9 cellular contexts compared by ENCODE assay signal in the genomic region with DNA sequence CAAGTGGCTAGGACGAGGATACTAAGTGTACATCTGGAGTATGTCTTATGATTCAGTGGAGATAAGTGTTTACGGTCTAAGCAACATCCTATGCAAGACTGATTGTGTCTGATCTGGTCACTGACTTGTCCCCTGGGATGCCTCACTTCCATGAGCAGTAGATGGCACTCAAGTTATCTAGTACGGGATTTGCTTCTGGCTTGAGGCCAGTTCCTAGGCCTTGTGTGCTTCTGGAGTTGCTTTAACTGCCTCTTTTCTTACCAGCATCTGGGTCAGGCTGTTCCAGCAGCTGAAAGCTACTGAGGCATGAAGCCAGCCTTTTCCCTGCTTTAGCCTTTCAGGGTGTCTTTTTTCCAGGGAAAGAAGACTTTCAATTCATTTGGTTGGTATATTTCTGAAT. TPM values are rescaled to one million over a fixed set of nuclear protein-coding genes. Genes with fewer than 3 reads are reported as not detected.
DNase-seq lines count a peak whose midpoint lies in the region; ATAC-seq and TF ChIP-seq lines count a peak whose summit lies in the region.
"Had no signal": no experiment of that assay in that cellular context is flagged by ENCODE, and none has a peak within 500 bp of the region (broad histone marks: within the 10 kb centered on the region; RNA-seq: fewer than 3 reads in every experiment).

No MANE protein-coding gene starts in this region.

- ATAC-seq in GM21390 (IDR thresholded peaks at IDR 0.05; ENCODE audit: unreplicated experiment) (no peak), HG03520 (IDR thresholded peaks at IDR 0.05; ENCODE audit: unreplicated experiment) (no peak)

- no peaks in the 10 kb centered on the region for H3K27me3 ChIP-seq in ovary
- H3K27me3 ChIP-seq in endodermal cell (ENCODE audit: control insufficient read depth, insufficient read depth, low read length, poor library complexity, severe bottlenecking), result no peaks in the 10 kb centered on the region

- no peak overlapping the region for H3K9ac ChIP-seq in endodermal cell (ENCODE audit: extremely low read depth, low read length, poor library complexity, severe bottlenecking)

- no peaks in the 10 kb centered on the region for H3K27me3 Mint-ChIP-seq in endodermal cell (ENCODE audit: insufficient read depth)

- no peak overlapping the region for H3K27ac ChIP-seq in ovary
- H3K27ac ChIP-seq in endodermal cell (ENCODE audit: low read depth, low read length), result no peak overlapping the region
- H3K27ac ChIP-seq: SK-N-MC had no signal

- TF ChIP-seq EP300 in ovary (IDR thresholded peaks at IDR 0.05), result no peak

- 12 to 25% (median 21%) methylated on average over 3 of the region's 3 CpGs for WGBS in ovary, 3 donors
- WGBS in endodermal cell (ENCODE audit: insufficient coverage in 1 of 2, insufficient read length in 1 of 2), 2 experiments, result 88 to 90% methylated on average over 2 to 3 of the region's 3 CpGs

- H3K9me3 ChIP-seq in ovary, result no peaks in the 10 kb centered on the region
- H3K9me3 ChIP-seq in endodermal cell (ENCODE audit: control insufficient read depth, low read length), result no peaks in the 10 kb centered on the region

- no peak overlapping the region for H3K4me3 ChIP-seq in epithelial cell of esophagus (ENCODE audit: low read length)
- H3K4me3 ChIP-seq in ovary, result no peak overlapping the region
- H3K4me3 ChIP-seq in endodermal cell (ENCODE audit: low read length), result no peak overlapping the region
- H3K4me3 ChIP-seq: SK-N-MC had no signal

- DNase-seq in DMS79 treated with DMSO at 0.1 percent for 48 hours (lab: John Stamatoyannopoulos, UW) (peak; percentile 98), NCI-H524 treated with DMSO at 0.1 percent for 48 hours (lab: John Stamatoyannopoulos, UW) (peak; percentile 99), epithelial cell of esophagus (ENCODE audit: low read depth) (no peak), ovary (peak; percentile 42 to 66 (median 60)), NCI-H510A treated with DMSO at 0.1 percent for 48 hours (lab: John Stamatoyannopoulos, UW) (no peak), endodermal cell (no peak)

- H3K4me3 Mint-ChIP-seq in endodermal cell, result no peak overlapping the region

- no peaks in the 10 kb centered on the region for H3K4me1 ChIP-seq in ovary (ENCODE audit: insufficient read depth)
- H3K4me1 ChIP-seq in endodermal cell (ENCODE audit: control insufficient read depth, insufficient read depth, low read length), result no peaks in the 10 kb centered on the region

- H3K36me3 Mint-ChIP-seq in endodermal cell (ENCODE audit: low read depth), result peaks cover 88% of the 10 kb centered on the region

- TF ChIP-seq POLR2A in ovary (IDR thresholded peaks at IDR 0.05), result no peak

- H3K36me3 ChIP-seq in ovary (no peaks in the 10 kb centered on the region), endodermal cell (ENCODE audit: control insufficient read depth, insufficient read depth, low read length) (peaks cover 92% of the 10 kb centered on the region)

- H3K4me1 Mint-ChIP-seq in endodermal cell, result no peaks in the 10 kb centered on the region

- H3K9me3 Mint-ChIP-seq in endodermal cell, result no peaks in the 10 kb centered on the region

- peak; percentile 34 for TF ChIP-seq CTCF in epithelial cell of esophagus (IDR thresholded peaks at IDR 0.05; ENCODE audit: insufficient read depth, low read depth, low read length, missing control alignments)
- TF ChIP-seq CTCF in ovary (IDR thresholded peaks at IDR 0.05), result no peak
- no peak for TF ChIP-seq CTCF in endodermal cell (conservative IDR thresholded peaks at IDR 0.05)

- no peak overlapping the region for H3K27ac Mint-ChIP-seq in endodermal cell

- intact Hi-C loops in ovary (cut with DNase I), result no loop called here

RNA-seq across cellular contexts. Expression of a gene that starts 23.0 kb away (rescaled TPM):
- total RNA-seq in ovary (10 to 100 TPM; 42.3 to 83.8 (median 67.2) TPM), endodermal cell (10 to 100 TPM; 54.4 to 72.1 TPM)
- 10 to 100 TPM; 34.8 to 80.1 TPM for polyA plus RNA-seq in ovary
- polyA plus RNA-seq in endodermal cell (2013, experiment 1 of 2), result 45.8 TPM
- polyA plus RNA-seq in endodermal cell (2013, experiment 2 of 2), result 38.8 TPM

RNA-seq across cellular contexts. Expression of a gene that starts 23.3 kb away (rescaled TPM):
- total RNA-seq in ovary, result 10 to 100 TPM; 33.9 to 53.1 (median 46.7) TPM
- polyA plus RNA-seq in ovary, result 100 to 1,000 TPM in 1 of 2 donors, 10 to 100 TPM in 1; 62.7 to 118 TPM
- total RNA-seq in endodermal cell, result 10 to 100 TPM; 40.6 to 42.6 TPM
- polyA plus RNA-seq in endodermal cell (2013, experiment 1 of 2), result 55.0 TPM
- polyA plus RNA-seq in endodermal cell (2013, experiment 2 of 2), result 47.9 TPM

RNA-seq across cellular contexts. Expression of a gene that starts 26.7 kb away (rescaled TPM):
- total RNA-seq in ovary (1 to 10 TPM; 4.0 to 6.7 (median 5.0) TPM), endodermal cell (10 to 100 TPM; 28.7 to 41.6 TPM)
- polyA plus RNA-seq in ovary, result 1 to 10 TPM; 2.7 to 6.5 TPM
- polyA plus RNA-seq in endodermal cell (2013, experiment 1 of 2), result 20.6 TPM
- polyA plus RNA-seq in endodermal cell (2013, experiment 2 of 2), result 19.2 TPM

RNA-seq across cellular contexts. Expression of a gene that starts 32.7 kb away (rescaled TPM):
- total RNA-seq in ovary (100 to 1,000 TPM; 149 to 222 (median 169) TPM), endodermal cell (100 to 1,000 TPM; 111 to 112 TPM)
- polyA plus RNA-seq in ovary, result 100 to 1,000 TPM; 196 to 208 TPM
- polyA plus RNA-seq in endodermal cell (2013, experiment 1 of 2), result 92.9 TPM
- polyA plus RNA-seq in endodermal cell (2013, experiment 2 of 2), result 105 TPM

RNA-seq across cellular contexts. Expression of a gene that starts 34.8 kb away (rescaled TPM):
- total RNA-seq in ovary, result 1,000 to 10,000 TPM; 1,369 to 3,979 (median 2,659) TPM
- polyA plus RNA-seq in ovary, result 1,000 to 10,000 TPM; 2,997 to 3,153 TPM
- 1,000 to 10,000 TPM; 1,639 TPM for total RNA-seq in endodermal cell
- polyA plus RNA-seq in endodermal cell (2013, experiment 1 of 2), result 2,129 TPM
- polyA plus RNA-seq in endodermal cell (2013, experiment 2 of 2), result 2,042 TPM

Comparison
In these comparisons a context has a peak if more than half of its experiments do, and no peak if none do; other contexts are left out.
1. DNase-seq: peak in DMS79 treated with DMSO at 0.1 percent for 48 hours (single experiment), NCI-H524 treated with DMSO at 0.1 percent for 48 hours (single experiment) and ovary (5 of 5); none in epithelial cell of esophagus (single experiment), NCI-H510A treated with DMSO at 0.1 percent for 48 hours (single experiment) and endodermal cell (single experiment).